Comparison of ENCODE assay signal across 17 cellular contexts in the genomic region with DNA sequence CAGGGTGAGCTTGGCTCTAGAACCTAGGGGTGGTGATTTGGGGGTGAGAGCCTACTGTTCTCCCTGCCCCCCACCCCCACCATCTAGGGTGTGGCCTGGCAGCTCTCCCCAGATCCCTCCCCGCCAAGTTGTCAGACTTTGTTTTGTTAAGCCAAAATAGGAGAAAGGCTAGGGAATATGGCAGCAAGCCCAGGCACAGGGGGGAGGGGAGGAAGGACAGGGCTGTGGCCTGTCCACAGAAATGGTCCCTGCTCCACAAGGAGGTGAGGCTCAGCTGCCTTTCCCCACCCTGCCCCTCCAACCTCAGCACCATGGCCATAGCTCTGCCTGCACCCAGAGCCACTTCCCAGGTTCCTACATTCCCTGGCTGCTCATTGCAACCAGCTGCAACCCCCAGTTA. TPM values are rescaled to one million over a fixed set of nuclear protein-coding genes. Genes with fewer than 3 reads are reported as not detected.
DNase-seq lines count a peak whose midpoint lies in the region; ATAC-seq, FAIRE-seq and TF ChIP-seq lines count a peak whose summit lies in the region.
"Had no signal": no experiment of that assay in that cellular context is flagged by ENCODE, and none has a peak within 500 bp of the region (broad histone marks: within the 10 kb centered on the region; RNA-seq: fewer than 3 reads in every experiment).

No MANE protein-coding gene starts in this region.

- H3K27me3 ChIP-seq in esophagus muscularis mucosa (no peaks in the 10 kb centered on the region), sigmoid colon (no peaks in the 10 kb centered on the region), neural progenitor cell (no peaks in the 10 kb centered on the region)

- H3K27ac Mint-ChIP-seq in activated CD8-positive, alpha-beta memory T cell treated with anti-CD3 and anti-CD28 coated beads, Interleukin-2, amount 10 ng/mL, durations not matched to agents 7 days and 5 days: no peak overlapping the region
- H3K27ac Mint-ChIP-seq in neural progenitor cell: no peak overlapping the region
- H3K27ac Mint-ChIP-seq: activated T-helper 2 cell treated with anti-CD3 and anti-CD28 coated beads, Interferon-gamma antibody, Interleukin-2, Interleukin-4, amounts not matched to agents 10 μg/mL and 5 μg/mL and 100 μg/mL, durations not matched to agents 14 hours and 24 hours and 36 hours had no signal

- no peak for TF ChIP-seq EP300 in esophagus muscularis mucosa (IDR thresholded peaks at IDR 0.05)
- no peak for TF ChIP-seq EP300 in sigmoid colon (IDR thresholded peaks at IDR 0.05)

- 67% methylated on average over 1 of the region's 1 CpG for WGBS in esophagus muscularis mucosa
- WGBS in sigmoid colon, 2 donors: 81 to 92% methylated on average over 1 of the region's 1 CpG

- H3K79me2 ChIP-seq in neural progenitor cell (ENCODE audit: low read depth): no peaks in the 10 kb centered on the region

- H3K9me3 Mint-ChIP-seq in activated CD8-positive, alpha-beta memory T cell treated with anti-CD3 and anti-CD28 coated beads, Interleukin-2, amount 10 ng/mL, durations not matched to agents 7 days and 5 days (ENCODE audit: low read depth): no peaks in the 10 kb centered on the region
- H3K9me3 Mint-ChIP-seq in neural progenitor cell: peaks cover 3% of the 10 kb centered on the region
- H3K9me3 Mint-ChIP-seq: activated T-helper 2 cell treated with anti-CD3 and anti-CD28 coated beads, Interferon-gamma antibody, Interleukin-2, Interleukin-4, amounts not matched to agents 10 μg/mL and 5 μg/mL and 100 μg/mL, durations not matched to agents 14 hours and 24 hours and 36 hours had no signal

- DNase-seq in NCI-H2196 (lab: John Stamatoyannopoulos, UW; ENCODE audit: unreplicated experiment) (peak; percentile 53), esophagus muscularis mucosa (ENCODE audit: extremely low spot score) (no peak), kidney (peak; percentile 91), sigmoid colon (peak; percentile 84), neural progenitor cell (ENCODE audit: low spot score) (no peak)
- DNase-seq in activated CD8-positive, alpha-beta memory T cell treated with anti-CD3 and anti-CD28 coated beads, Interleukin-2, amount 10 ng/mL, durations not matched to agents 7 days and 5 days: no peak
- DNase-seq: activated CD4-positive, CD25-positive, alpha-beta regulatory T cell treated with anti-CD3 and anti-CD28 coated beads, Interleukin-2, amount 50 U/mL, for 72 hours; mesendoderm; NCI-H187 treated with DMSO at 0.1 percent for 48 hours; NCI-H446 treated with DMSO at 0.1 percent for 48 hours; psoas muscle; stimulated activated CD4-positive, alpha-beta T cell treated with anti-CD3 and anti-CD28 coated beads, Interleukin-12 subunit alpha, Interleukin-12 subunit beta, amount 100 ng/mL, for 4 hours had no signal

- TF ChIP-seq POLR2A in esophagus muscularis mucosa (IDR thresholded peaks at IDR 0.05; ENCODE audit: low read depth) (no peak), sigmoid colon (IDR thresholded peaks at IDR 0.05) (no peak)

- FAIRE-seq in kidney (lab: Jason Lieb, UNC): no peak
- FAIRE-seq: islet of Langerhans had no signal

- H4K20me1 ChIP-seq in neural progenitor cell (ENCODE audit: low read depth): peaks cover 17% of the 10 kb centered on the region

- no peak overlapping the region for H2AFZ ChIP-seq in neural progenitor cell (replicated peaks)

- no peak overlapping the region for H3K4me3 Mint-ChIP-seq in activated CD8-positive, alpha-beta memory T cell treated with anti-CD3 and anti-CD28 coated beads, Interleukin-2, amount 10 ng/mL, durations not matched to agents 7 days and 5 days
- no peak overlapping the region for H3K4me3 Mint-ChIP-seq in neural progenitor cell

- H3K4me1 ChIP-seq in esophagus muscularis mucosa (peaks cover 14 to 29% (median 25%) of the 10 kb centered on the region in 4 donors), kidney (ENCODE audit: control insufficient read depth in 1 of 2, insufficient read depth in 1 of 2, low read depth in 1 of 2, low read length in 2 of 2) (peaks cover 9 to 15% of the 10 kb centered on the region in 2 donors), sigmoid colon (peaks cover 0 to 19% (median 17%) of the 10 kb centered on the region in 4 donors), neural progenitor cell (no peaks in the 10 kb centered on the region)
- H3K4me1 ChIP-seq: psoas muscle had no signal

- no peak for ATAC-seq in activated CD8-positive, alpha-beta memory T cell treated with anti-CD3 and anti-CD28 coated beads, Interleukin-2, amount 10 ng/mL, durations not matched to agents 7 days and 5 days
- ATAC-seq in GM19035 (IDR thresholded peaks at IDR 0.05; ENCODE audit: unreplicated experiment): no peak
- ATAC-seq in HG02938 (IDR thresholded peaks at IDR 0.05; ENCODE audit: unreplicated experiment): no peak
- ATAC-seq: psoas muscle had no signal

- H3K9ac ChIP-seq in kidney (ENCODE audit: low read length in 2 of 2) (no peak overlapping the region), neural progenitor cell (no peak overlapping the region)

- H3K27ac ChIP-seq in esophagus muscularis mucosa (replicated peaks in 1 of 4): peak overlapping the region in 3 of 4 donors; percentile 54 to 69 (median 60)
- no peak overlapping the region for H3K27ac ChIP-seq in kidney (ENCODE audit: low read depth in 2 of 2, low read length in 2 of 2)
- peak overlapping the region; percentile 15 to 63 (median 34) for H3K27ac ChIP-seq in sigmoid colon
- H3K27ac ChIP-seq in neural progenitor cell: no peak overlapping the region
- H3K27ac ChIP-seq: HL-60, psoas muscle had no signal

- H3K9me3 ChIP-seq in esophagus muscularis mucosa (peaks cover 0 to 7% (median 0%) of the 10 kb centered on the region in 4 donors), kidney (ENCODE audit: control insufficient read depth in 1 of 2, low read length in 2 of 2) (no peaks in the 10 kb centered on the region), sigmoid colon (no peaks in the 10 kb centered on the region), neural progenitor cell (ENCODE audit: low read depth) (no peaks in the 10 kb centered on the region)
- H3K9me3 ChIP-seq: psoas muscle had no signal

- H3K36me3 ChIP-seq in esophagus muscularis mucosa (peaks cover 0 to 22% (median 7%) of the 10 kb centered on the region in 4 donors), kidney (ENCODE audit: control insufficient read depth in 1 of 2, insufficient read depth in 2 of 2, low read length in 2 of 2) (peaks cover 0 to 2% of the 10 kb centered on the region in 2 donors), sigmoid colon (no peaks in the 10 kb centered on the region), neural progenitor cell (no peaks in the 10 kb centered on the region)

- no peaks in the 10 kb centered on the region for H3K36me3 Mint-ChIP-seq in activated CD8-positive, alpha-beta memory T cell treated with anti-CD3 and anti-CD28 coated beads, Interleukin-2, amount 10 ng/mL, durations not matched to agents 7 days and 5 days
- H3K36me3 Mint-ChIP-seq in neural progenitor cell: peaks cover 52% of the 10 kb centered on the region

- TF ChIP-seq CTCF in esophagus muscularis mucosa (IDR thresholded peaks at IDR 0.05) (no peak), kidney (IDR thresholded peaks at IDR 0.05; ENCODE audit: borderline replicate concordance, extremely low read depth, insufficient read depth) (no peak), sigmoid colon (IDR thresholded peaks at IDR 0.05) (no peak), neural progenitor cell (IDR thresholded peaks at IDR 0.05) (no peak)

- no peaks in the 10 kb centered on the region for H3K4me1 Mint-ChIP-seq in activated CD8-positive, alpha-beta memory T cell treated with anti-CD3 and anti-CD28 coated beads, Interleukin-2, amount 10 ng/mL, durations not matched to agents 7 days and 5 days
- no peaks in the 10 kb centered on the region for H3K4me1 Mint-ChIP-seq in neural progenitor cell

- H3K27me3 Mint-ChIP-seq in activated CD8-positive, alpha-beta memory T cell treated with anti-CD3 and anti-CD28 coated beads, Interleukin-2, amount 10 ng/mL, durations not matched to agents 7 days and 5 days: no peaks in the 10 kb centered on the region
- H3K27me3 Mint-ChIP-seq in neural progenitor cell (ENCODE audit: insufficient read depth, low read depth): peaks cover 3% of the 10 kb centered on the region

- CTCF ChIA-PET in activated CD8-positive, alpha-beta memory T cell treated with anti-CD3 and anti-CD28 coated beads, Interleukin-2, amount 10 ng/mL, durations not matched to agents 7 days and 5 days (lab: Charles Lee): interaction anchor here (1.1 to 5.4 kb wide), 5 partner anchors 10 to 83 kb away, joined by 3 to 41 read pairs (median 4); no protein-coding TSS in a partner anchor

- H3K4me3 ChIP-seq in esophagus muscularis mucosa: no peak overlapping the region
- H3K4me3 ChIP-seq in kidney (ENCODE audit: low read length in 2 of 2): no peak overlapping the region
- H3K4me3 ChIP-seq in sigmoid colon: no peak overlapping the region
- no peak overlapping the region for H3K4me3 ChIP-seq in neural progenitor cell
- H3K4me3 ChIP-seq: psoas muscle had no signal

- no peak overlapping the region for H3K4me2 ChIP-seq in neural progenitor cell

- intact Hi-C loops in esophagus muscularis mucosa (cut with DNase I): no loop called here
- intact Hi-C loops in kidney (cut with DNase I): no loop called here
- intact Hi-C loops in sigmoid colon (cut with DNase I): no loop called here

- no peaks in the 10 kb centered on the region for H3F3A ChIP-seq in neural progenitor cell (ENCODE audit: low read depth)

RNA-seq across cellular contexts. Expression of a gene that starts 17.2 kb away (rescaled TPM):
- total RNA-seq in esophagus muscularis mucosa: 1 to 10 TPM; 1.5 to 8.8 (median 5.6) TPM
- total RNA-seq in kidney: 4.5 TPM
- 2.5 TPM for polyA plus RNA-seq in kidney (ENCODE audit: insufficient read depth, low read depth, low replicate concordance)
- 10 to 100 TPM in 1 of 4 donors, 1 to 10 TPM in 3; 2.1 to 12.7 (median 5.3) TPM for total RNA-seq in sigmoid colon
- polyA plus RNA-seq in sigmoid colon: under 1 TPM in 1 of 3 donors, not detected in 2; 0.29 TPM
- total RNA-seq in activated CD8-positive, alpha-beta memory T cell treated with anti-CD3 and anti-CD28 coated beads, Interleukin-2, amount 10 ng/mL, durations not matched to agents 7 days and 5 days: under 1 TPM; 0.12 to 0.54 TPM
- 9.0 and 11.4 TPM in 2 replicates for total RNA-seq in neural progenitor cell (ENCODE audit: low replicate concordance)
- total RNA-seq: activated T-helper 2 cell treated with anti-CD3 and anti-CD28 coated beads, Interferon-gamma antibody, Interleukin-2, Interleukin-4, amounts not matched to agents 10 μg/mL and 5 μg/mL and 100 μg/mL, durations not matched to agents 14 hours and 24 hours and 36 hours had no signal

RNA-seq across cellular contexts. Expression of a gene that starts 28.6 kb away (rescaled TPM):
- total RNA-seq in esophagus muscularis mucosa (10 to 100 TPM; 33.2 to 47.0 (median 36.2) TPM), kidney (49.2 TPM), sigmoid colon (10 to 100 TPM; 29.3 to 59.8 (median 31.8) TPM), neural progenitor cell (ENCODE audit: low replicate concordance) (14.8 and 27.0 TPM in 2 replicates)
- polyA plus RNA-seq in kidney (ENCODE audit: insufficient read depth, low read depth, low replicate concordance) (29.1 TPM), sigmoid colon (10 to 100 TPM; 14.3 to 28.3 (median 15.0) TPM)
- total RNA-seq in activated CD8-positive, alpha-beta memory T cell treated with anti-CD3 and anti-CD28 coated beads, Interleukin-2, amount 10 ng/mL, durations not matched to agents 7 days and 5 days: 10 to 100 TPM; 55.0 to 61.8 TPM

Comparison
In these comparisons a context has a peak if more than half of its experiments do, and no peak if none do; other contexts are left out.
1. DNase-seq: peak in NCI-H2196 (single experiment), kidney (single experiment) and sigmoid colon (single experiment); none in esophagus muscularis mucosa (single experiment), activated CD8-positive, alpha-beta memory T cell treated with anti-CD3 and anti-CD28 coated beads, Interleukin-2, amount 10 ng/mL, durations not matched to agents 7 days and 5 days (single experiment) and neural progenitor cell (single experiment).
2. H3K27ac ChIP-seq: peak in esophagus muscularis mucosa (3 of 4) and sigmoid colon (4 of 4); none in kidney (0 of 2) and neural progenitor cell (single experiment).